Comparison of ENCODE assay signal across 1 cellular context in the genomic region with DNA sequence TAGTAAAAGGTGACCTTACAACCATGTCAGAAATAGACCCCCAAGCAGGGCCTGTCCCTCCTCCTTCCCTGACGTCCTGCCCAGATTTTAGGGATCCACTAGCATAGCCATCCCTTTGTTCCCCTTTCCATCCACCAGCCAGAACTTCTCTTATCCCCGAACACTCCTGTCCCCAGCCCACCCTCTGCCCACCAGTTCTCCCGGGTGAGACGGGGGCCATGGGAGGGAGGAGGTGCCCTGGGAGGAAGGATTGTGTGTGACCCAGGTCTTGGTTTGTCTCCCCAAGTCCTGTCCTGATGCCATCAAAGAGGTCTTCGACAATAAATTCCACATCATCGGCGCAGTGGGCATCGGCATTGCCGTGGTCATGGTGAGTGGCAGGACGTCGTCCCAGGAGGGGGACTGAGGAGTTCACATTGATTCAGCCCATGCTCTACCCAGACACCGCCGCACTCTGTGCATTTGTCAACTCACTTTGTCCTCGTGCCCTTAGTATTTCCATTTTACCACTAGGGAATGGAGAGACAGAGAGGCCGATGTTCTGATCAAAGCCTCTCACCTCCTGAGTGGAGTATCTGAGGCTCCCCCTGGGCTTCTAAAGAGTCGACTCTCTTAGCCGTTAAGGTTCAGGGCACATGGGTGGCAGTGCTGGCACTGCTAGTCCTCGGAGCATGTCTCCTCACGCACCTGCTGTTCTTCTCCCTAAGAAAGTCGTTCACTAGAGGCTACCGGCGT.
TF ChIP-seq lines count a peak whose summit lies in the region.

No MANE protein-coding gene starts in this region.

TF ChIP-seq in WTC11, 78 proteins besides CTCF, POLR2A, EP300 and RAD21 (continued from another document):
- TF ChIP-seq, protein P1, sequence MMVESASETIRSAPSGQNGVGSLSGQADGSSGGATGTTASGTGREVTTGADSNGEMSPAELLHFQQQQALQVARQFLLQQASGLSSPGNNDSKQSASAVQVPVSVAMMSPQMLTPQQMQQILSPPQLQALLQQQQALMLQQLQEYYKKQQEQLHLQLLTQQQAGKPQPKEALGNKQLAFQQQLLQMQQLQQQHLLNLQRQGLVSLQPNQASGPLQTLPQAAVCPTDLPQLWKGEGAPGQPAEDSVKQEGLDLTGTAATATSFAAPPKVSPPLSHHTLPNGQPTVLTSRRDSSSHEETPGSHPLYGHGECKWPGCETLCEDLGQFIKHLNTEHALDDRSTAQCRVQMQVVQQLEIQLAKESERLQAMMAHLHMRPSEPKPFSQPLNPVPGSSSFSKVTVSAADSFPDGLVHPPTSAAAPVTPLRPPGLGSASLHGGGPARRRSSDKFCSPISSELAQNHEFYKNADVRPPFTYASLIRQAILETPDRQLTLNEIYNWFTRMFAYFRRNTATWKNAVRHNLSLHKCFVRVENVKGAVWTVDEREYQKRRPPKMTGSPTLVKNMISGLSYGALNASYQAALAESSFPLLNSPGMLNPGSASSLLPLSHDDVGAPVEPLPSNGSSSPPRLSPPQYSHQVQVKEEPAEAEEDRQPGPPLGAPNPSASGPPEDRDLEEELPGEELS (CRISPR knock-in tag; IDR thresholded peaks at IDR 0.05) = no peak
- TF ChIP-seq MYBL2 (CRISPR knock-in tag; IDR thresholded peaks at IDR 0.05) (no peak), CBFB (CRISPR knock-in tag; IDR thresholded peaks at IDR 0.05; ENCODE audit: low read depth) (no peak), IRF2 (CRISPR knock-in tag; IDR thresholded peaks at IDR 0.05; ENCODE audit: borderline replicate concordance, low read depth) (no peak), TCF7 (CRISPR knock-in tag; IDR thresholded peaks at IDR 0.05; ENCODE audit: low read depth) (no peak), NFYB (CRISPR knock-in tag; conservative IDR thresholded peaks at IDR 0.05; ENCODE audit: low read depth) (no peak)
- TF ChIP-seq, protein P2, sequence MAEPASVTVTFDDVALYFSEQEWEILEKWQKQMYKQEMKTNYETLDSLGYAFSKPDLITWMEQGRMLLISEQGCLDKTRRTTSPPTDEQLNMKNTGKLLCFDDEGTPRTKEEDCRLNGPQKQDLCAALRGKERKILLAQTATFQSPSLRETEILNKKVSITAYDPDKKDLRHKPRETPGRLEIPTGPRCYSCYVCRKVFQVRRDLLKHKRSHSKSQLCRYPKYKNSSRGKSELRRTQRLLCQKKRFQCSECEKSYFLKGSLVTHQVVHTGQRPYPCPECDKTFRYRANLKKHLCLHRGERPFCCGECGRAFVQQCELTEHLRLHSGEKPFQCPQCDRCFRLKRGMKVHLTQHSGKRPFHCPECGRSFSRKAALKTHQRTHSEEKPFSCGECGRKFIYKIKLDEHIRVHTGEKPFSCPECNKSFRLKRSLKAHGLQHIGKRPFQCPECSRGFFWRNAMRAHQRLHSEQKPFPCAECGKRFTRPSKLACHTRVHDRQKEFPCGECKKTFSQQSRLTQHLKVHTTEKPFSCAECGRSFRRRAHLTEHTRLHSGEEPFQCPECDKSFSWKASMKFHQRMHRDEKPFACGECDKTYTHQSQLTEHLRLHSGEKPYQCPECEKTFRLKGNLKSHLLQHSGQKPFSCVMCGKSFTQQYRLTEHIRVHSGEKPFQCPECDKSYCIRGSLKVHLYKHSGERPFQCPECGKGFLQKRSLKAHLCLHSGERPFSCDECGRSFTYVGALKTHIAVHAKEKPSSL (CRISPR knock-in tag; conservative IDR thresholded peaks at IDR 0.05) = no peak
- TF ChIP-seq, protein P3, sequence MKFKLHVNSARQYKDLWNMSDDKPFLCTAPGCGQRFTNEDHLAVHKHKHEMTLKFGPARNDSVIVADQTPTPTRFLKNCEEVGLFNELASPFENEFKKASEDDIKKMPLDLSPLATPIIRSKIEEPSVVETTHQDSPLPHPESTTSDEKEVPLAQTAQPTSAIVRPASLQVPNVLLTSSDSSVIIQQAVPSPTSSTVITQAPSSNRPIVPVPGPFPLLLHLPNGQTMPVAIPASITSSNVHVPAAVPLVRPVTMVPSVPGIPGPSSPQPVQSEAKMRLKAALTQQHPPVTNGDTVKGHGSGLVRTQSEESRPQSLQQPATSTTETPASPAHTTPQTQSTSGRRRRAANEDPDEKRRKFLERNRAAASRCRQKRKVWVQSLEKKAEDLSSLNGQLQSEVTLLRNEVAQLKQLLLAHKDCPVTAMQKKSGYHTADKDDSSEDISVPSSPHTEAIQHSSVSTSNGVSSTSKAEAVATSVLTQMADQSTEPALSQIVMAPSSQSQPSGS (CRISPR knock-in tag; IDR thresholded peaks at IDR 0.05; ENCODE audit: borderline replicate concordance, low read depth) = no peak
TF ChIP-seq in WTC11: peak in this region for 0.
